ENCODE assay signal across 9 cellular contexts in the genomic region with DNA sequence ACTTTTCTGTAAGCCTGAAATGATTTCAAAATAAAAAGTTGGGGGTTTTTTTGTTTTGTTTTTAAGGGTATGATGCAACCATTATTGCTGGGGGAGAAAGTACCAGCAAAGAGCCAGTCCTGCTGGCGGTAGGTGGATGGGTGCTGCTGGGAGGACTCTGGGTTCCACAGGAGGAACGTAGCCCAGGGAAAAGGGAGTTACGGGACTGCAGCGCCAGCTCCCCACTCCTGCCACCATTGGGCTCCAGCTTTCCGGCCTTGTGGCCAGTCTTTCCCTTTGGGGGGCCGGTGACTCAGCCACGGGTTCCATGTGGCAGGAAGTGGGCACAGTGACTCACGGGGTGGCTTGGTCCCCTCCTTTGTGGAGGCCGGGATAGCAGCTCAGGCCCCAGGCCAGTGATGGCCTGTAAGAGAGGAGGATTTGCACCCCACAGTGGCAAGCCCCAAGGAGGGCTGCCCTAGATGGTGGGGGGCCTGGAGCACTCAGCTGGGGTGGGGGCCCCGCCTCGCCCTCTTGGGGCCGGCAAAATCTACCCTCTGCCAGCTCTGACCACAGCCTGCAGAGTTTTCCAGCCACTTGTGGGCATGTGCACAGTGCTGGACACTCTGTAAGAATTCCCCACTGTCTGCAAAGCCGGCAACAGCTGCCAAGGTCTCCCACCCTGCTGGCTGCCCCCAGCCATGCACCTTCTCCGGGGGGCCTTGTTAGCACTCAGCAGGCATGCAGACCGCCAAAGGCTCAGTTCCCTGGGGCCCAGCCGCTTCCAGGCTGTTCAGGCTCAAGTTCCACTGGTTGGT. TPM values are rescaled to one million over a fixed set of nuclear protein-coding genes. Genes with fewer than 3 reads are reported as not detected.
DNase-seq lines count a peak whose midpoint lies in the region; ATAC-seq and TF ChIP-seq lines count a peak whose summit lies in the region.
"Had no signal": no experiment of that assay in that cellular context is flagged by ENCODE, and none has a peak within 500 bp of the region (broad histone marks: within the 10 kb centered on the region; RNA-seq: fewer than 3 reads in every experiment).

No MANE protein-coding gene starts in this region.

- H3K36me3 ChIP-seq in RWPE2 (ENCODE audit: low read depth): no peaks in the 10 kb centered on the region
- H3K36me3 ChIP-seq in esophagus squamous epithelium: no peaks in the 10 kb centered on the region

- H3K27ac ChIP-seq in RWPE2 (ENCODE audit: poor library complexity, severe bottlenecking) (peak overlapping the region; percentile 64), esophagus squamous epithelium (peak overlapping the region in 3 of 4 donors; percentile 7 to 70 (median 9))

- H3K36me3 Mint-ChIP-seq in activated T-cell treated with anti-CD3 and anti-CD28 coated beads, Interleukin-2, amount 50 U/mL, for 4 hours (ENCODE audit: insufficient read depth): no peaks in the 10 kb centered on the region
- no peaks in the 10 kb centered on the region for H3K36me3 Mint-ChIP-seq in stimulated activated naive CD8-positive, alpha-beta T cell treated with anti-CD3 and anti-CD28 coated beads, Interleukin-15, Interleukin-2, amounts not matched to agents 100 ng/mL and 50 ng/mL, for 24 hours (ENCODE audit: low read depth)

- H3K4me1 ChIP-seq in RWPE2 (ENCODE audit: insufficient read depth, poor library complexity, severe bottlenecking): peaks cover 31% of the 10 kb centered on the region
- peaks cover 12 to 43% (median 32%) of the 10 kb centered on the region in 3 donors for H3K4me1 ChIP-seq in esophagus squamous epithelium

- H3K4me3 ChIP-seq in RWPE2 (ENCODE audit: severe bottlenecking): no peak overlapping the region
- no peak overlapping the region for H3K4me3 ChIP-seq in esophagus squamous epithelium

- no peak for DNase-seq in activated T-cell treated with anti-CD3 and anti-CD28 coated beads, Interleukin-2, amount 50 U/mL, for 4 hours
- no peak for DNase-seq in activated T-cell treated with anti-CD3 and anti-CD28 coated beads for 4 hours
- no peak for DNase-seq in RWPE2 (ENCODE audit: low spot score)
- no peak for DNase-seq in esophagus squamous epithelium (lab: John Stamatoyannopoulos, UW)
- no peak for DNase-seq in activated CD4-positive, CD25-positive, alpha-beta regulatory T cell treated with anti-CD3 and anti-CD28 coated beads, Interleukin-2, amount 50 U/mL, for 72 hours
- DNase-seq in NCI-H345 (lab: John Stamatoyannopoulos, UW): no peak
- DNase-seq: Right ventricle myocardium superior had no signal

- H3K27me3 Mint-ChIP-seq in activated T-cell treated with anti-CD3 and anti-CD28 coated beads, Interleukin-2, amount 50 U/mL, for 4 hours (ENCODE audit: low read depth): no peaks in the 10 kb centered on the region
- H3K27me3 Mint-ChIP-seq in stimulated activated naive CD8-positive, alpha-beta T cell treated with anti-CD3 and anti-CD28 coated beads, Interleukin-15, Interleukin-2, amounts not matched to agents 100 ng/mL and 50 ng/mL, for 24 hours: no peaks in the 10 kb centered on the region

- peak overlapping the region; percentile 76 for H3K27ac Mint-ChIP-seq in stimulated activated naive CD8-positive, alpha-beta T cell treated with anti-CD3 and anti-CD28 coated beads, Interleukin-15, Interleukin-2, amounts not matched to agents 100 ng/mL and 50 ng/mL, for 24 hours

- peak; percentile 28 to 33 for ATAC-seq in activated T-cell treated with anti-CD3 and anti-CD28 coated beads, Interleukin-2, amount 50 U/mL, for 4 hours
- peak; percentile 60 for ATAC-seq in RWPE2 (ENCODE audit: low read depth)
- ATAC-seq in GM18909 (IDR thresholded peaks at IDR 0.05; ENCODE audit: poor library complexity, unreplicated experiment): no peak

- no peaks in the 10 kb centered on the region for H3K9me3 Mint-ChIP-seq in activated T-cell treated with anti-CD3 and anti-CD28 coated beads, Interleukin-2, amount 50 U/mL, for 4 hours
- no peaks in the 10 kb centered on the region for H3K9me3 Mint-ChIP-seq in stimulated activated naive CD8-positive, alpha-beta T cell treated with anti-CD3 and anti-CD28 coated beads, Interleukin-15, Interleukin-2, amounts not matched to agents 100 ng/mL and 50 ng/mL, for 24 hours

- H3K27me3 ChIP-seq in RWPE2 (ENCODE audit: insufficient read depth, poor library complexity, severe bottlenecking): no peaks in the 10 kb centered on the region
- H3K27me3 ChIP-seq in esophagus squamous epithelium: peaks cover 0 to 5% (median 0%) of the 10 kb centered on the region in 4 donors

- 26 to 79% methylated on average over 3 to 6 of the region's 16 CpGs for WGBS in esophagus squamous epithelium, 2 donors

- H3K4me1 Mint-ChIP-seq in activated T-cell treated with anti-CD3 and anti-CD28 coated beads, Interleukin-2, amount 50 U/mL, for 4 hours (ENCODE audit: low read depth): peaks cover 34% of the 10 kb centered on the region
- peaks cover 33% of the 10 kb centered on the region for H3K4me1 Mint-ChIP-seq in stimulated activated naive CD8-positive, alpha-beta T cell treated with anti-CD3 and anti-CD28 coated beads, Interleukin-15, Interleukin-2, amounts not matched to agents 100 ng/mL and 50 ng/mL, for 24 hours (ENCODE audit: low read depth)

- TF ChIP-seq CTCF in RWPE2 (IDR thresholded peaks at IDR 0.05; ENCODE audit: poor library complexity, severe bottlenecking): no peak
- no peak for TF ChIP-seq CTCF in esophagus squamous epithelium (IDR thresholded peaks at IDR 0.05)

- TF ChIP-seq POLR2A in esophagus squamous epithelium (IDR thresholded peaks at IDR 0.05): no peak

- H3K9me3 ChIP-seq in RWPE2 (ENCODE audit: severe bottlenecking) (no peaks in the 10 kb centered on the region), esophagus squamous epithelium (no peaks in the 10 kb centered on the region)

- H3K4me3 Mint-ChIP-seq in activated T-cell treated with anti-CD3 and anti-CD28 coated beads, Interleukin-2, amount 50 U/mL, for 4 hours: no peak overlapping the region
- H3K4me3 Mint-ChIP-seq in stimulated activated naive CD8-positive, alpha-beta T cell treated with anti-CD3 and anti-CD28 coated beads, Interleukin-15, Interleukin-2, amounts not matched to agents 100 ng/mL and 50 ng/mL, for 24 hours: peak overlapping the region; percentile 17

- intact Hi-C loops in esophagus squamous epithelium (cut with DNase I): no loop called here

RNA-seq across cellular contexts. Expression of a gene that starts 30.4 kb away (rescaled TPM):
- total RNA-seq in activated T-cell treated with anti-CD3 and anti-CD28 coated beads, Interleukin-2, amount 50 U/mL, for 4 hours: 100 to 1,000 TPM; 118 to 143 (median 136) TPM
- total RNA-seq in esophagus squamous epithelium: 10 to 100 TPM in 3 of 4 donors, 1 to 10 TPM in 1; 6.3 to 23.1 (median 17.1) TPM

RNA-seq across cellular contexts. Expression of a gene that starts 49.0 kb away (rescaled TPM):
- 10 to 100 TPM; 47.4 to 51.7 (median 47.5) TPM for total RNA-seq in activated T-cell treated with anti-CD3 and anti-CD28 coated beads, Interleukin-2, amount 50 U/mL, for 4 hours
- 10 to 100 TPM; 18.6 to 32.4 (median 23.0) TPM for total RNA-seq in esophagus squamous epithelium

Comparison
In these comparisons a context has a peak if more than half of its experiments do, and no peak if none do; other contexts are left out.
1. RNA of a gene that starts 30.4 kb away (total RNA-seq): 118 to 143 TPM in activated T-cell treated with anti-CD3 and anti-CD28 coated beads, Interleukin-2, amount 50 U/mL, for 4 hours; 6.3 to 23.1 TPM in esophagus squamous epithelium; every median in the first group is over 4 times any median in the second.